Comparison of ENCODE assay signal across 1 cellular context in the genomic region with DNA sequence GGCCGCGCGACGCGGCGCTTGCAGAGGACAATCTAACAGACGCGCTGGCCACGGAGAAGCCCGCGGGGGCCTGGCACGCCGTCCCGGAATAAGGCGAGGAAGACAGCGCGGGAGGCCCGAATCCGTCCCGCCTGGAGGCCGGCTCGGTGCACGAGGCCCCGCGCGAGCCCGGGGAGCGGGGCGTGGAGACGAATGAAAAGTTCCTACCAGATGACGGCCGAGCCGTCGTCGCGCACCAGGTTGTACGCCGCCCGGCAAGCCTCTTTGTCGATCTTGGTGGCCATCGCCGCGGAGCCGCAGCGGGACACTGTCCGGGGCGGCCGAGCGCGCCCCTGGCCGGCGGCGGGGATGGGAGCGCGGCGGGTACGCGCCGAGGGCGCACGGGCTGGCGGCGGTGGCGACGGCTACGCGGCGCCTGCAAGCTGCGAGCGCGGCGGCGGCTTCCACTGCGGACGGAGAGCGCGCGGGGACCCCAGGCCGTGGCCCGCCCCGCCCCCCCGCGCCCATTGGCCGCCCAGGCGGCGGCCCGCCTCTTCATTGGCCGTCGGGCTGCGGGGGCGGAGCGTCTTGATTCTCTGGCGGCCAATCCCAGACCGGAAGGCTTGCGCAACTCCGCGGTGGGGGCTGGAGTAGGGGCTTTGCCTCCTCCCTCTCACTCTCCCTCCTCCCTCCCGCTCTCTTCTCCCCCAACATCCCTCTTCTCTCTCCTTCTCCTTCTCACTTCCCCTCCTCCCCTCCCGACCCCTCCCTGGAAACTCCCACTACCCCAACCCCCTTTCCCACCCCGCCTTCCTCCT.
TF ChIP-seq lines count a peak whose summit lies in the region.

Gene COTL1 (minus strand): TSS at position 448 of the 797 bp plus-strand sequence. CDS start 164 bp downstream, at position 284.

TF ChIP-seq in HepG2, 621 proteins besides CTCF, POLR2A, EP300 and RAD21 (continued from another document and continues in another):
- no peak for TF ChIP-seq BCL3 (CRISPR knock-in tag; IDR thresholded peaks at IDR 0.05)
- TF ChIP-seq GMEB2 (CRISPR knock-in tag; IDR thresholded peaks at IDR 0.05; ENCODE audit: low read depth) = no peak
- no peak; the same call in 1 of the 2 replicates for TF ChIP-seq PHF20 (CRISPR knock-in tag; IDR thresholded peaks at IDR 0.05)
- TF ChIP-seq RBM39 (IDR thresholded peaks at IDR 0.05; ENCODE audit: low read depth, low read length, poor library complexity, severe bottlenecking) = no peak
- TF ChIP-seq ZSCAN12 (CRISPR knock-in tag; IDR thresholded peaks at IDR 0.05) = no peak
- no peak for TF ChIP-seq JUN (CRISPR knock-in tag; IDR thresholded peaks at IDR 0.05)
- no peak for TF ChIP-seq ZNF264 (CRISPR knock-in tag; IDR thresholded peaks at IDR 0.05)
- no peak for TF ChIP-seq JDP2 (CRISPR knock-in tag; IDR thresholded peaks at IDR 0.05; ENCODE audit: borderline replicate concordance)
- TF ChIP-seq ZFYVE20 (CRISPR knock-in tag; IDR thresholded peaks at IDR 0.05; ENCODE audit: borderline replicate concordance, low read depth) = no peak
- TF ChIP-seq, protein P1, sequence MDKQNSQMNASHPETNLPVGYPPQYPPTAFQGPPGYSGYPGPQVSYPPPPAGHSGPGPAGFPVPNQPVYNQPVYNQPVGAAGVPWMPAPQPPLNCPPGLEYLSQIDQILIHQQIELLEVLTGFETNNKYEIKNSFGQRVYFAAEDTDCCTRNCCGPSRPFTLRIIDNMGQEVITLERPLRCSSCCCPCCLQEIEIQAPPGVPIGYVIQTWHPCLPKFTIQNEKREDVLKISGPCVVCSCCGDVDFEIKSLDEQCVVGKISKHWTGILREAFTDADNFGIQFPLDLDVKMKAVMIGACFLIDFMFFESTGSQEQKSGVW (CRISPR knock-in tag; IDR thresholded peaks at IDR 0.05; ENCODE audit: borderline replicate concordance) = no peak
- TF ChIP-seq HHEX (CRISPR knock-in tag; IDR thresholded peaks at IDR 0.05) = no peak
- TF ChIP-seq, protein P2, sequence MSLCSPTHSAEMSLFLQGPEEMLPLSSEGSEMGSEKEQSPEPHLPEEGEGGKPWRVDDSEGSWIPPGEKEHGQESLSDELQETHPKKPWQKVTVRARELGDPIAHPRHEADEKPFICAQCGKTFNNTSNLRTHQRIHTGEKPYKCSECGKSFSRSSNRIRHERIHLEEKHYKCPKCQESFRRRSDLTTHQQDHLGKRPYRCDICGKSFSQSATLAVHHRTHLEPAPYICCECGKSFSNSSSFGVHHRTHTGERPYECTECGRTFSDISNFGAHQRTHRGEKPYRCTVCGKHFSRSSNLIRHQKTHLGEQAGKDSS (CRISPR knock-in tag; IDR thresholded peaks at IDR 0.05; ENCODE audit: borderline replicate concordance, low read depth) = no peak
- TF ChIP-seq GTF3A (CRISPR knock-in tag; conservative IDR thresholded peaks at IDR 0.05) = no peak
- TF ChIP-seq CHCHD3 (CRISPR knock-in tag; IDR thresholded peaks at IDR 0.05) = peak; percentile 53; the same call in 1 of the 2 replicates
- TF ChIP-seq ZBTB34 (CRISPR knock-in tag; IDR thresholded peaks at IDR 0.05) = no peak
- TF ChIP-seq ZNF430 (CRISPR knock-in tag; IDR thresholded peaks at IDR 0.05) = peak; percentile 2; the same call in 1 of the 2 replicates
- peak; percentile 68; the same call in 1 of the 2 replicates for TF ChIP-seq ZBTB43 (CRISPR knock-in tag; conservative IDR thresholded peaks at IDR 0.05)
- no peak for TF ChIP-seq ZNF816 (CRISPR knock-in tag; IDR thresholded peaks at IDR 0.05; ENCODE audit: borderline replicate concordance)
- TF ChIP-seq ISL2 (CRISPR knock-in tag; IDR thresholded peaks at IDR 0.05) = no peak
- TF ChIP-seq NFYC (CRISPR knock-in tag; IDR thresholded peaks at IDR 0.05) = peak; percentile 88
- TF ChIP-seq, protein P3, sequence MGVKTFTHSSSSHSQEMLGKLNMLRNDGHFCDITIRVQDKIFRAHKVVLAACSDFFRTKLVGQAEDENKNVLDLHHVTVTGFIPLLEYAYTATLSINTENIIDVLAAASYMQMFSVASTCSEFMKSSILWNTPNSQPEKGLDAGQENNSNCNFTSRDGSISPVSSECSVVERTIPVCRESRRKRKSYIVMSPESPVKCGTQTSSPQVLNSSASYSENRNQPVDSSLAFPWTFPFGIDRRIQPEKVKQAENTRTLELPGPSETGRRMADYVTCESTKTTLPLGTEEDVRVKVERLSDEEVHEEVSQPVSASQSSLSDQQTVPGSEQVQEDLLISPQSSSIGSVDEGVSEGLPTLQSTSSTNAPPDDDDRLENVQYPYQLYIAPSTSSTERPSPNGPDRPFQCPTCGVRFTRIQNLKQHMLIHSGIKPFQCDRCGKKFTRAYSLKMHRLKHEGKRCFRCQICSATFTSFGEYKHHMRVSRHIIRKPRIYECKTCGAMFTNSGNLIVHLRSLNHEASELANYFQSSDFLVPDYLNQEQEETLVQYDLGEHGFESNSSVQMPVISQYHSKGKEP (CRISPR knock-in tag; IDR thresholded peaks at IDR 0.05) = no peak
- no peak for TF ChIP-seq ZBED4 (CRISPR knock-in tag; IDR thresholded peaks at IDR 0.05; ENCODE audit: borderline replicate concordance)
- no peak for TF ChIP-seq ZNF10 (CRISPR knock-in tag; IDR thresholded peaks at IDR 0.05; ENCODE audit: borderline replicate concordance, low read depth)
- TF ChIP-seq ZNF629 (CRISPR knock-in tag; conservative IDR thresholded peaks at IDR 0.05) = 0 out of 2 replicates have a peak, but pooled peaks have one; percentile 6
- TF ChIP-seq, protein P4, sequence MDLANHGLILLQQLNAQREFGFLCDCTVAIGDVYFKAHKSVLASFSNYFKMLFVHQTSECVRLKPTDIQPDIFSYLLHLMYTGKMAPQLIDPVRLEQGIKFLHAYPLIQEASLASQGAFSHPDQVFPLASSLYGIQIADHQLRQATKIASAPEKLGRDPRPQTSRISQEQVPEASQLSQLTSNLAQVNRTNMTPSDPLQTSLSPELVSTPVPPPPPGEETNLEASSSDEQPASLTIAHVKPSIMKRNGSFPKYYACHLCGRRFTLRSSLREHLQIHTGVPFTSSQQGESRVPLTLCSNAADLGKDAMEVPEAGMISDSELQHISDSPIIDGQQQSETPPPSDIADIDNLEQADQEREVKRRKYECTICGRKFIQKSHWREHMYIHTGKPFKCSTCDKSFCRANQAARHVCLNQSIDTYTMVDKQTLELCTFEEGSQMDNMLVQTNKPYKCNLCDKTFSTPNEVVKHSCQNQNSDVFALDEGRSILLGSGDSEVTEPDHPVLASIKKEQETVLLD (CRISPR knock-in tag; IDR thresholded peaks at IDR 0.05; ENCODE audit: low read depth) = no peak
- TF ChIP-seq, protein P5, sequence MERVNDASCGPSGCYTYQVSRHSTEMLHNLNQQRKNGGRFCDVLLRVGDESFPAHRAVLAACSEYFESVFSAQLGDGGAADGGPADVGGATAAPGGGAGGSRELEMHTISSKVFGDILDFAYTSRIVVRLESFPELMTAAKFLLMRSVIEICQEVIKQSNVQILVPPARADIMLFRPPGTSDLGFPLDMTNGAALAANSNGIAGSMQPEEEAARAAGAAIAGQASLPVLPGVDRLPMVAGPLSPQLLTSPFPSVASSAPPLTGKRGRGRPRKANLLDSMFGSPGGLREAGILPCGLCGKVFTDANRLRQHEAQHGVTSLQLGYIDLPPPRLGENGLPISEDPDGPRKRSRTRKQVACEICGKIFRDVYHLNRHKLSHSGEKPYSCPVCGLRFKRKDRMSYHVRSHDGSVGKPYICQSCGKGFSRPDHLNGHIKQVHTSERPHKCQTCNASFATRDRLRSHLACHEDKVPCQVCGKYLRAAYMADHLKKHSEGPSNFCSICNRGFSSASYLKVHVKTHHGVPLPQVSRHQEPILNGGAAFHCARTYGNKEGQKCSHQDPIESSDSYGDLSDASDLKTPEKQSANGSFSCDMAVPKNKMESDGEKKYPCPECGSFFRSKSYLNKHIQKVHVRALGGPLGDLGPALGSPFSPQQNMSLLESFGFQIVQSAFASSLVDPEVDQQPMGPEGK (CRISPR knock-in tag; IDR thresholded peaks at IDR 0.05) = peak; percentile 97
- TF ChIP-seq, protein P6, sequence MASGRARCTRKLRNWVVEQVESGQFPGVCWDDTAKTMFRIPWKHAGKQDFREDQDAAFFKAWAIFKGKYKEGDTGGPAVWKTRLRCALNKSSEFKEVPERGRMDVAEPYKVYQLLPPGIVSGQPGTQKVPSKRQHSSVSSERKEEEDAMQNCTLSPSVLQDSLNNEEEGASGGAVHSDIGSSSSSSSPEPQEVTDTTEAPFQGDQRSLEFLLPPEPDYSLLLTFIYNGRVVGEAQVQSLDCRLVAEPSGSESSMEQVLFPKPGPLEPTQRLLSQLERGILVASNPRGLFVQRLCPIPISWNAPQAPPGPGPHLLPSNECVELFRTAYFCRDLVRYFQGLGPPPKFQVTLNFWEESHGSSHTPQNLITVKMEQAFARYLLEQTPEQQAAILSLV (CRISPR knock-in tag; IDR thresholded peaks at IDR 0.05; ENCODE audit: borderline replicate concordance) = no peak
- no peak for TF ChIP-seq FOXK2 (IDR thresholded peaks at IDR 0.05)
- no peak for TF ChIP-seq ZNF382 (CRISPR knock-in tag; IDR thresholded peaks at IDR 0.05; ENCODE audit: borderline replicate concordance)
